Comparison of ENCODE assay signal across 18 cellular contexts in genomic region chr1:162250004-162250730, GRCh38.
A peak's percentile ranks its signal among the peaks of the same experiment; 100 is the strongest.
DNase-seq lines count a peak whose midpoint lies in the region; ATAC-seq, FAIRE-seq and TF ChIP-seq lines count a peak whose summit lies in the region.
"Had no signal": no experiment of that assay in that cellular context is flagged by ENCODE, and none has a peak within 500 bp of the region (broad histone marks: within the 10 kb centered on the region; RNA-seq: fewer than 3 reads in every experiment).

No MANE protein-coding gene starts in this region.

- H3K27me3 Mint-ChIP-seq in endodermal cell (ENCODE audit: insufficient read depth): peaks cover 2% of the 10 kb centered on the region
- H3K27me3 Mint-ChIP-seq in naive thymus-derived CD8-positive, alpha-beta T cell: peaks cover 2 to 31% (median 6%) of the 10 kb centered on the region in 5 donors

- no peak for ATAC-seq in naive thymus-derived CD8-positive, alpha-beta T cell

- intact Hi-C loops in cardiac septum (cut with DNase I): no loop called here

- H3K9ac ChIP-seq in HUES6 (ENCODE audit: low read length): peak overlapping the region; percentile 18
- H3K9ac ChIP-seq in endodermal cell (ENCODE audit: extremely low read depth, low read length, poor library complexity, severe bottlenecking): no peak overlapping the region
- peak overlapping the region; percentile 48 for H3K9ac ChIP-seq in neural cell (ENCODE audit: low read length)
- H3K9ac ChIP-seq: BLaER1 treated with 17β-estradiol and CSF1 and Interleukin-3, amounts not matched to agents 10 nM and 100 nM; GM23248 had no signal

- no peaks in the 10 kb centered on the region for H3K27me3 ChIP-seq in HUES6 (ENCODE audit: control insufficient read depth, insufficient read depth, low read length)
- H3K27me3 ChIP-seq in endodermal cell (ENCODE audit: control insufficient read depth, insufficient read depth, low read length, poor library complexity, severe bottlenecking): no peaks in the 10 kb centered on the region
- H3K27me3 ChIP-seq in neural cell (ENCODE audit: insufficient read depth, low read depth, low read length): no peaks in the 10 kb centered on the region
- H3K27me3 ChIP-seq: BLaER1 treated with 17β-estradiol and CSF1 and Interleukin-3, amounts not matched to agents 10 nM and 100 nM had no signal

- POLR2A ChIA-PET in naive thymus-derived CD8-positive, alpha-beta T cell (lab: Charles Lee): no interaction called here

- DNase-seq in D721Med (ENCODE audit: insufficient read length, low spot score) (no peak), endodermal cell (peak; percentile 69), ureter (ENCODE audit: low spot score) (no peak), cardiac septum (ENCODE audit: low spot score) (no peak)
- no peak for DNase-seq in naive thymus-derived CD8-positive, alpha-beta T cell
- DNase-seq: GF-D8, GM23248, NCI-H1417, NCI-H187 treated with DMSO at 0.1 percent for 48 hours, NCI-H510A, NCI-H774, PC-9 had no signal

- no peak overlapping the region for H3K4me2 ChIP-seq in neural cell (ENCODE audit: low read length)
- H3K4me2 ChIP-seq: BLaER1 treated with 17β-estradiol and CSF1 and Interleukin-3, amounts not matched to agents 10 nM and 100 nM; PC-9 had no signal

- H3K9me3 ChIP-seq in HUES6 (ENCODE audit: control insufficient read depth, insufficient read depth, low read depth, low read length): no peaks in the 10 kb centered on the region
- H3K9me3 ChIP-seq in endodermal cell (ENCODE audit: control insufficient read depth, low read length): no peaks in the 10 kb centered on the region
- H3K9me3 ChIP-seq in neural cell (ENCODE audit: low read length): no peaks in the 10 kb centered on the region
- H3K9me3 ChIP-seq: BLaER1 treated with 17β-estradiol and CSF1 and Interleukin-3, amounts not matched to agents 10 nM and 100 nM had no signal

- H3K9me2 ChIP-seq in neural cell (ENCODE audit: insufficient read depth, low read length): no peaks in the 10 kb centered on the region

- no peak overlapping the region for H3K4me3 ChIP-seq in HUES6 (ENCODE audit: low read depth, low read length)
- H3K4me3 ChIP-seq in endodermal cell (ENCODE audit: low read length): no peak overlapping the region
- H3K4me3 ChIP-seq in neural cell (ENCODE audit: low read length): no peak overlapping the region
- H3K4me3 ChIP-seq: BLaER1 treated with 17β-estradiol and CSF1 and Interleukin-3, amounts not matched to agents 10 nM and 100 nM; GM23248; PC-9 had no signal

- no peaks in the 10 kb centered on the region for H3K9me3 Mint-ChIP-seq in endodermal cell
- peaks cover 0 to 2% (median 0%) of the 10 kb centered on the region in 9 donors for H3K9me3 Mint-ChIP-seq in naive thymus-derived CD8-positive, alpha-beta T cell

- no peak for TF ChIP-seq CTCF in D721Med (IDR thresholded peaks at IDR 0.05; ENCODE audit: insufficient read depth, missing control alignments)
- no peak for TF ChIP-seq CTCF in endodermal cell (conservative IDR thresholded peaks at IDR 0.05)
- no peak for TF ChIP-seq CTCF in neural cell (IDR thresholded peaks at IDR 0.05; ENCODE audit: poor library complexity, severe bottlenecking)

- H3K36me3 ChIP-seq in HUES6 (ENCODE audit: control insufficient read depth, insufficient read depth, low read length) (no peaks in the 10 kb centered on the region), endodermal cell (ENCODE audit: control insufficient read depth, insufficient read depth, low read length) (no peaks in the 10 kb centered on the region), neural cell (ENCODE audit: insufficient read depth, low read length) (no peaks in the 10 kb centered on the region)
- H3K36me3 ChIP-seq: BLaER1 treated with 17β-estradiol and CSF1 and Interleukin-3, amounts not matched to agents 10 nM and 100 nM had no signal

- WGBS in endodermal cell (ENCODE audit: insufficient coverage in 1 of 2, insufficient read length in 1 of 2), 2 experiments: 42 to 61% methylated on average over 2 of the region's 2 CpGs

- peak; percentile 29 for FAIRE-seq in D721Med (lab: Jason Lieb, UNC)
- FAIRE-seq: A204.1, GM12891, GM18507 had no signal

- no peaks in the 10 kb centered on the region for H3K36me3 Mint-ChIP-seq in endodermal cell (ENCODE audit: low read depth)
- H3K36me3 Mint-ChIP-seq in naive thymus-derived CD8-positive, alpha-beta T cell: no peaks in the 10 kb centered on the region

- H3K27ac ChIP-seq in HUES6 (ENCODE audit: low read depth, low read length) (0 out of 2 replicates have a peak overlapping the region, but pooled peaks have one; percentile 49), endodermal cell (ENCODE audit: low read depth, low read length) (peak overlapping the region; percentile 92), neural cell (ENCODE audit: low read length) (peak overlapping the region; percentile 89)
- H3K27ac ChIP-seq: BLaER1 treated with 17β-estradiol and CSF1 and Interleukin-3, amounts not matched to agents 10 nM and 100 nM; GM23248; PC-9 had no signal

- H3K4me1 ChIP-seq in HUES6 (ENCODE audit: control insufficient read depth, insufficient read depth, low read length) (peaks cover 39% of the 10 kb centered on the region), endodermal cell (ENCODE audit: control insufficient read depth, insufficient read depth, low read length) (peaks cover 24% of the 10 kb centered on the region)

- TF ChIP-seq EP300 in neural cell (conservative IDR thresholded peaks at IDR 0.05; ENCODE audit: poor library complexity, severe bottlenecking): no peak

- no peak overlapping the region for H2AFZ ChIP-seq in neural cell (ENCODE audit: low read depth, low read length)
- H2AFZ ChIP-seq: GM23248, PC-9 had no signal

- H3K4me1 Mint-ChIP-seq in endodermal cell: peaks cover 40% of the 10 kb centered on the region
- H3K4me1 Mint-ChIP-seq in naive thymus-derived CD8-positive, alpha-beta T cell: no peaks in the 10 kb centered on the region

- no peak overlapping the region for H3K27ac Mint-ChIP-seq in endodermal cell
- H3K27ac Mint-ChIP-seq in naive thymus-derived CD8-positive, alpha-beta T cell: no peak overlapping the region

- H3K79me2 ChIP-seq in neural cell (replicated peaks; ENCODE audit: insufficient read depth, low read length): peaks cover 30% of the 10 kb centered on the region

- no peak overlapping the region for H3K4me3 Mint-ChIP-seq in endodermal cell
- H3K4me3 Mint-ChIP-seq in naive thymus-derived CD8-positive, alpha-beta T cell: no peak overlapping the region

- peaks cover 5% of the 10 kb centered on the region for H3F3A ChIP-seq in neural cell (ENCODE audit: insufficient read depth, low read length, poor library complexity, severe bottlenecking)

- no peak for TF ChIP-seq RAD21 in neural cell (conservative IDR thresholded peaks at IDR 0.05)

- H4K20me1 ChIP-seq in neural cell (ENCODE audit: insufficient read depth): no peaks in the 10 kb centered on the region
- H4K20me1 ChIP-seq: BLaER1 treated with 17β-estradiol and CSF1 and Interleukin-3, amounts not matched to agents 10 nM and 100 nM had no signal

TF ChIP-seq in neural cell, 6 proteins besides CTCF, POLR2A, EP300 and RAD21:
- TF ChIP-seq EZH2 (IDR thresholded peaks at IDR 0.05; ENCODE audit: borderline replicate concordance, insufficient read depth, low read length, poor library complexity, severe bottlenecking) (no peak), MXI1 (conservative IDR thresholded peaks at IDR 0.05; ENCODE audit: poor library complexity, severe bottlenecking) (no peak), POLR2AphosphoS5 (IDR thresholded peaks at IDR 0.05) (no peak), REST (IDR thresholded peaks at IDR 0.05; ENCODE audit: borderline replicate concordance) (no peak), TAF1 (IDR thresholded peaks at IDR 0.05; ENCODE audit: low read depth) (no peak), SMC3 (conservative IDR thresholded peaks at IDR 0.05; ENCODE audit: poor library complexity) (no peak)
TF ChIP-seq in neural cell: peak in this region for 0.
